ENCODE assay signal across 8 cellular contexts in genomic region chr16:10180771-10181163, GRCh38. TPM values are rescaled to one million over a fixed set of nuclear protein-coding genes. Genes with fewer than 3 reads are reported as not detected.
DNase-seq lines count a peak whose midpoint lies in the region; ATAC-seq and TF ChIP-seq lines count a peak whose summit lies in the region.

No MANE protein-coding gene starts in this region.

- H3K36me3 ChIP-seq in Karpas-422 (ENCODE audit: insufficient read depth, low read length) (no peaks in the 10 kb centered on the region), mesendoderm (ENCODE audit: control insufficient read depth, insufficient read depth, low read length) (no peaks in the 10 kb centered on the region), vagina (no peaks in the 10 kb centered on the region)

- DNase-seq in COLO829 (ENCODE audit: low spot score): peak; percentile 28
- peak; percentile 66 for DNase-seq in Karpas-422
- no peak for DNase-seq in choroid plexus epithelial cell (ENCODE audit: low read depth)
- peak; percentile 82 for DNase-seq in mesendoderm
- no peak for DNase-seq in vagina (ENCODE audit: extremely low spot score in 2 of 2)

- H3K27ac ChIP-seq in Karpas-422 (ENCODE audit: low read length) (no peak overlapping the region), mesendoderm (ENCODE audit: low read depth, low read length) (no peak overlapping the region), vagina (no peak overlapping the region)

- peak overlapping the region; percentile 31 for H3K56ac ChIP-seq in mesendoderm (ENCODE audit: low read length)

- no peak overlapping the region for H4K8ac ChIP-seq in mesendoderm (ENCODE audit: low read depth, low read length)

- no peaks in the 10 kb centered on the region for H3K79me1 ChIP-seq in mesendoderm (ENCODE audit: low read length)

- no peak overlapping the region for H3K9ac ChIP-seq in Karpas-422 (ENCODE audit: low read length)
- peak overlapping the region; percentile 12 for H3K9ac ChIP-seq in mesendoderm (ENCODE audit: low read length)

- H3K9me2 ChIP-seq in Karpas-422 (replicated peaks; ENCODE audit: insufficient read depth, low read length): no peaks in the 10 kb centered on the region

- H3K4ac ChIP-seq in mesendoderm (ENCODE audit: low read depth, low read length): no peak overlapping the region

- no peak overlapping the region for H3K23ac ChIP-seq in mesendoderm (ENCODE audit: low read length)

- H3K9me3 ChIP-seq in Karpas-422 (ENCODE audit: low read length) (no peaks in the 10 kb centered on the region), vagina (no peaks in the 10 kb centered on the region)

- intact Hi-C loops in vagina (cut with DNase I): no loop called here

- H2BK120ac ChIP-seq in mesendoderm (ENCODE audit: low read depth, low read length): no peak overlapping the region

- no peaks in the 10 kb centered on the region for H3K79me2 ChIP-seq in Karpas-422 (ENCODE audit: low read length)
- no peaks in the 10 kb centered on the region for H3K79me2 ChIP-seq in mesendoderm (ENCODE audit: control insufficient read depth, insufficient read depth, low read length)

- no peak overlapping the region for H3K4me2 ChIP-seq in Karpas-422 (ENCODE audit: low read depth, low read length, poor library complexity, severe bottlenecking)
- peak overlapping the region; percentile 92 for H3K4me2 ChIP-seq in mesendoderm (ENCODE audit: low read length)

- no peak overlapping the region for H2AFZ ChIP-seq in Karpas-422 (ENCODE audit: low read length)

- no peak for TF ChIP-seq POLR2A in vagina (IDR thresholded peaks at IDR 0.05)

- H3K4me1 ChIP-seq in Karpas-422 (ENCODE audit: low read length): no peaks in the 10 kb centered on the region
- no peaks in the 10 kb centered on the region for H3K4me1 ChIP-seq in mesendoderm (ENCODE audit: control insufficient read depth, low read depth, low read length)
- H3K4me1 ChIP-seq in vagina: peaks cover 22% of the 10 kb centered on the region

- TF ChIP-seq CTCF in choroid plexus epithelial cell (conservative IDR thresholded peaks at IDR 0.05; ENCODE audit: low read depth, low read length): peak; percentile 29
- no peak for TF ChIP-seq CTCF in vagina (IDR thresholded peaks at IDR 0.05)

- no CpG with 5 or more reads among the region's 24 CpGs for WGBS in mesendoderm (ENCODE audit: extremely low coverage, insufficient coverage, low lambda C conversion rate)

- H3K4me3 ChIP-seq in Karpas-422 (ENCODE audit: low read length) (no peak overlapping the region), choroid plexus epithelial cell (ENCODE audit: low read depth, low read length) (no peak overlapping the region), mesendoderm (ENCODE audit: low read length) (no peak overlapping the region), vagina (peak overlapping the region; percentile 18 to 24)

- no peaks in the 10 kb centered on the region for H4K20me1 ChIP-seq in Karpas-422 (ENCODE audit: insufficient read depth, low read depth, low read length)

- no peak overlapping the region for H3K18ac ChIP-seq in mesendoderm (ENCODE audit: low read length)

- no peak for ATAC-seq in HG03342 (IDR thresholded peaks at IDR 0.05; ENCODE audit: unreplicated experiment)
- no peak for ATAC-seq in GM21367 (IDR thresholded peaks at IDR 0.05; ENCODE audit: unreplicated experiment)
- ATAC-seq in GM21390 (IDR thresholded peaks at IDR 0.05; ENCODE audit: unreplicated experiment): no peak

- no peak overlapping the region for H2BK5ac ChIP-seq in mesendoderm (ENCODE audit: low read length)

- H2BK15ac ChIP-seq in mesendoderm (replicated peaks; ENCODE audit: low read depth): no peak overlapping the region

- H3K27me3 ChIP-seq in Karpas-422 (ENCODE audit: low read length) (no peaks in the 10 kb centered on the region), mesendoderm (ENCODE audit: insufficient read depth, low read length, poor library complexity) (peaks cover 6% of the 10 kb centered on the region), vagina (no peaks in the 10 kb centered on the region)

- H2AK5ac ChIP-seq in mesendoderm (ENCODE audit: low read length): no peak overlapping the region

- H4K5ac ChIP-seq in mesendoderm (ENCODE audit: low read length): no peak overlapping the region

RNA-seq across cellular contexts. Expression of gene GRIN2A, which starts 1.5 kb away (rescaled TPM):
- total RNA-seq in Karpas-422 (2014; rRNA removed; shearing (Covaris generic); ENCODE audit: low replicate concordance): not detected in 2 replicates
- 0.51 TPM for polyA plus RNA-seq in mesendoderm (2013, experiment 1 of 2)
- 0.49 TPM for polyA plus RNA-seq in mesendoderm (2013, experiment 2 of 2)
- total RNA-seq in vagina: 1.5 TPM

Comparison
In these comparisons a context has a peak if more than half of its experiments do, and no peak if none do; other contexts are left out.
1. DNase-seq: peak in COLO829 (single experiment), Karpas-422 (single experiment) and mesendoderm (single experiment); none in choroid plexus epithelial cell (single experiment) and vagina (0 of 2).
2. H3K4me3 ChIP-seq: peak in vagina (2 of 2); none in Karpas-422 (single experiment), choroid plexus epithelial cell (single experiment) and mesendoderm (single experiment).